ENCODE assay signal across 21 cellular contexts in the genomic region with DNA sequence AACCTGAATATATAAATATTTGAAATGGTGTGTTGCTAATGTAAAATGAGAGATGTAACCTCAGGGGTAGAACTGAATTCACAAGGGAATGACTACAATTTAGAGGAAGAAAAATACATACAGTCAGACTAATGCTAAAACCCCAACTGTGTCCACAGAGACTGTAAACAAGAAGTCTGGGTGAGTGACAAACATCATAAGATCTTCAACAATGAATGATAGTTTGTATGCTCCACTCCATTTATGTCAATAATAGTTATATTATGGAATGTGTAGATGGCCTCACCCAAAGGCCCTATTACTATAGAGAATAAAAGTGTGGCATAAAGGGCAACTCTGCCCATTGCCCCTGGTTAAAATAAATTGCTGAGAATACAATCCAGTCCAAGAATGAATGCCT.
DNase-seq lines count a peak whose midpoint lies in the region; ATAC-seq lines count a peak whose summit lies in the region.
"Had no signal": no experiment of that assay in that cellular context is flagged by ENCODE, and none has a peak within 500 bp of the region (broad histone marks: within the 10 kb centered on the region; RNA-seq: fewer than 3 reads in every experiment).

No MANE protein-coding gene starts in this region.

- DNase-seq in NCI-H1930 (lab: John Stamatoyannopoulos, UW): peak; percentile 24 to 53
- peak; percentile 34 for DNase-seq in foreskin melanocyte
- DNase-seq in NCI-H2171 treated with DMSO at 0.1 percent for 48 hours (lab: John Stamatoyannopoulos, UW): no peak
- no peak for DNase-seq in kidney glomerular epithelial cell (lab: John Stamatoyannopoulos, UW)
- DNase-seq: 8988T; ACHN; BE2C; C1 segment of cervical spinal cord; CD4-positive, alpha-beta memory T cell; CD4-positive, CD25-positive, alpha-beta regulatory T cell; CD8-positive, alpha-beta memory T cell; COR-L47; DMS 273 treated with DMSO at 0.1 percent for 48 hours; DMS153; DMS53; DMS79; DND-41; EL; GDM1 had no signal

- no peak for ATAC-seq in GM19324 (IDR thresholded peaks at IDR 0.05; ENCODE audit: low FRiP score, unreplicated experiment)
- ATAC-seq: GM12878 had no signal

Comparison
In these comparisons a context has a peak if more than half of its experiments do, and no peak if none do; other contexts are left out.
1. DNase-seq: peak in NCI-H1930 (2 of 2) and foreskin melanocyte (single experiment); none in NCI-H2171 treated with DMSO at 0.1 percent for 48 hours (single experiment) and kidney glomerular epithelial cell (single experiment).